24 cellular contexts compared by ENCODE assay signal in the genomic region with DNA sequence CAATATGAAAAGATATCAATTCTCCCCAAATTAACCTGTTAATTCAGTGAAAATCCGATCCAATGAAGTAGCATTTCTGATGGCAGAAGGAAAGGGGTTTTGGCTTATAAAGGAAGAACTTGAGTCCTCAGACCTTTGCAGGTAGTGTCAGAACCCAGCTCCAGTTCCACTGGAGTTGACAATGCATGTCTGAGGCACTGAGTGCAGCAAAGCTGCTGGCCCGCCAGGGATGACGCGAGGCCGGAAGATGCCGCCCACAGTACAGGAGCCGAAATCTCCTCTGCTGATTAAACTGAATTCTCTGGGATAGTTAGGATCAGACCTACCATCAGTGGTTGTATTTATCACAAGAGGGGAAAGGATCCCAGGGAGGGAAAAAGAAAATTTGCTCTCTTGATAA.
"Had no signal": no experiment of that assay in that cellular context is flagged by ENCODE, and none has a peak within 500 bp of the region (broad histone marks: within the 10 kb centered on the region; RNA-seq: fewer than 3 reads in every experiment).

No MANE protein-coding gene starts in this region.

- DNase-seq: hypothalamus; immature natural killer cell; left ventricle myocardium inferior; naive thymus-derived CD8-positive, alpha-beta T cell; nucleus accumbens; pancreas; posterior cingulate gyrus; right lobe of liver; stimulated activated CD4-positive, alpha-beta T cell treated with anti-CD3 and anti-CD28 coated beads, Interleukin-12 subunit alpha, Interleukin-12 subunit beta, amount 100 ng/mL, for 4 hours; stimulated activated CD4-positive, alpha-beta T cell treated with anti-CD3 and anti-CD28 coated beads, Interleukin-15, amount 100 ng/mL, for 24 hours; stimulated activated CD4-positive, alpha-beta T cell treated with anti-CD3 and anti-CD28 coated beads, Interleukin-2, amount 100 ng/mL, for 24 hours; stimulated activated CD4-positive, alpha-beta T cell treated with anti-CD3 and anti-CD28 coated beads, Interleukin-4, amount 100 ng/mL, for 1 hour; stimulated activated naive B cell treated with anti-CD40 and anti-IgM and Interleukin-4, amounts not matched to agents 10 μg/mL and 1 μg/mL and 100 μg/mL, for 72 hours; stimulated activated naive CD8-positive, alpha-beta T cell treated with anti-CD3 and anti-CD28 coated beads, Interleukin-15, Interleukin-2, amounts not matched to agents 100 U/mL and 50 U/mL, for 24 hours; stomach; testis; thyroid gland; transverse colon had no signal

- H3K27me3 ChIP-seq: pancreas, right lobe of liver, stomach, testis, thyroid gland, transverse colon, upper lobe of left lung, vagina had no signal

- H3K36me3 Mint-ChIP-seq: immature natural killer cell; naive thymus-derived CD8-positive, alpha-beta T cell; stimulated activated naive B cell treated with anti-CD40 and anti-IgM and Interleukin-4, amounts not matched to agents 10 μg/mL and 1 μg/mL and 100 μg/mL, for 72 hours had no signal

- H3K9me3 Mint-ChIP-seq: immature natural killer cell; nephron; neural crest cell; stimulated activated naive B cell treated with anti-CD40 and anti-IgM and Interleukin-4, amounts not matched to agents 10 μg/mL and 1 μg/mL and 100 μg/mL, for 72 hours had no signal

- H3K27me3 Mint-ChIP-seq: stimulated activated naive B cell treated with anti-CD40 and anti-IgM and Interleukin-4, amounts not matched to agents 10 μg/mL and 1 μg/mL and 100 μg/mL, for 72 hours had no signal

- H3K4me1 ChIP-seq: prostate gland, transverse colon had no signal

- ATAC-seq: naive thymus-derived CD8-positive, alpha-beta T cell; pancreas; right lobe of liver; stimulated activated naive B cell treated with anti-CD40 and anti-IgM and Interleukin-4, amounts not matched to agents 10 μg/mL and 1 μg/mL and 100 μg/mL, for 72 hours; stimulated activated naive CD8-positive, alpha-beta T cell treated with anti-CD3 and anti-CD28 coated beads, Interleukin-15, Interleukin-2, amounts not matched to agents 100 U/mL and 50 U/mL, for 24 hours had no signal

- H3K4me1 Mint-ChIP-seq: naive thymus-derived CD8-positive, alpha-beta T cell; stimulated activated naive B cell treated with anti-CD40 and anti-IgM and Interleukin-4, amounts not matched to agents 10 μg/mL and 1 μg/mL and 100 μg/mL, for 72 hours had no signal

- H3K4me3 Mint-ChIP-seq: immature natural killer cell; naive thymus-derived CD8-positive, alpha-beta T cell; nephron; neural crest cell; stimulated activated naive B cell treated with anti-CD40 and anti-IgM and Interleukin-4, amounts not matched to agents 10 μg/mL and 1 μg/mL and 100 μg/mL, for 72 hours had no signal

- H3K36me3 ChIP-seq: left ventricle myocardium inferior, pancreas, prostate gland, right lobe of liver, stomach, thyroid gland, transverse colon, upper lobe of left lung, vagina had no signal

- H3K4me3 ChIP-seq: left ventricle myocardium inferior, lung, pancreas, prostate gland, right lobe of liver, stomach, testis, thyroid gland, transverse colon, upper lobe of left lung, vagina had no signal

- H3K27ac Mint-ChIP-seq: immature natural killer cell; naive thymus-derived CD8-positive, alpha-beta T cell; stimulated activated naive B cell treated with anti-CD40 and anti-IgM and Interleukin-4, amounts not matched to agents 10 μg/mL and 1 μg/mL and 100 μg/mL, for 72 hours had no signal

- H3K9me3 ChIP-seq: left ventricle myocardium inferior, pancreas, prostate gland, right lobe of liver, stomach, testis, thyroid gland, transverse colon, upper lobe of left lung, vagina had no signal

- H3K27ac ChIP-seq: pancreas, prostate gland, right lobe of liver, stomach, testis, thyroid gland, transverse colon, upper lobe of left lung, vagina had no signal
